1 cellular context compared by ENCODE assay signal in genomic region chr1:28914228-28915035, GRCh38.
TF ChIP-seq lines count a peak whose summit lies in the region.

EPB41 (plus strand) TSS chr1:28914569; CDS start chr1:28987438, 72,869 bp downstream.

TF ChIP-seq in GM23338, 12 proteins besides CTCF, POLR2A, EP300 and RAD21 (continued from another document):
- TF ChIP-seq EZH2phosphoT487 (IDR thresholded peaks at IDR 0.05; ENCODE audit: unreplicated experiment), result no peak
- no peak for TF ChIP-seq REST (IDR thresholded peaks at IDR 0.05; ENCODE audit: unreplicated experiment)
- TF ChIP-seq POLR2AphosphoS5 (IDR thresholded peaks at IDR 0.05; ENCODE audit: low read depth), result peak; percentile 82
- no peak for TF ChIP-seq STAT1 (IDR thresholded peaks at IDR 0.05; ENCODE audit: unreplicated experiment)
- TF ChIP-seq EZH2 (IDR thresholded peaks at IDR 0.05; ENCODE audit: low read depth, unreplicated experiment), result no peak
